ENCODE assay signal across 10 cellular contexts in genomic region chr2:37195862-37196319, GRCh38. TPM values are rescaled to one million over a fixed set of nuclear protein-coding genes. Genes with fewer than 3 reads are reported as not detected.
A peak's percentile ranks its signal among the peaks of the same experiment; 100 is the strongest.
DNase-seq lines count a peak whose midpoint lies in the region; ATAC-seq, FAIRE-seq and TF ChIP-seq lines count a peak whose summit lies in the region.
"Not testable (repeated sequence)": the region's sequence is repeated elsewhere in the genome, so short reads cannot be mapped to it uniquely, and the experiment has no call there.
"Had no signal": no experiment of that assay in that cellular context is flagged by ENCODE, and none has a peak within 500 bp of the region (broad histone marks: within the 10 kb centered on the region; RNA-seq: fewer than 3 reads in every experiment).

No MANE protein-coding gene starts in this region.

- intact Hi-C loops in CD4-positive, alpha-beta T cell (cut with DNase I, micrococcal nuclease), result loop anchor here (2.0 to 10.0 kb wide), 5 partner anchors 35 to 601 kb away; partner anchors contain the start of genes CEBPZ (in 2 of the 2), NDUFAF7 (in 2 of the 2), EIF2AK2 (in 1 of the 2) and FEZ2 (in 1 of the 2)
- intact Hi-C loops in ascending aorta (cut with DNase I), result loop anchor here (2.0 kb wide), 2 partner anchors 35 to 39 kb away; partner anchors contain the start of genes CEBPZ, EIF2AK2 and NDUFAF7
- intact Hi-C loops in pancreas (cut with DNase I), result not testable (repeated sequence)

- peak overlapping the region; percentile 82 for H3K27ac ChIP-seq in CD4-positive, alpha-beta T cell (ENCODE audit: low read depth, low read length)
- H3K27ac ChIP-seq in HUES64 (ENCODE audit: low read depth, low read length), result not testable (repeated sequence)
- H3K27ac ChIP-seq in ascending aorta (peak overlapping the region; percentile 94 to 97), epithelial cell of prostate (peak overlapping the region; percentile 69), layer of hippocampus (ENCODE audit: low read depth, low read length) (peak overlapping the region; percentile 83), pancreas (peak overlapping the region; percentile 28 to 89 (median 79)), thymus (ENCODE audit: low read depth) (peak overlapping the region; percentile 90)

- peak overlapping the region; percentile 89 for H3K4me3 ChIP-seq in HUES64 (ENCODE audit: low read length)
- peak overlapping the region; percentile 86 to 94 for H3K4me3 ChIP-seq in ascending aorta
- H3K4me3 ChIP-seq in pancreas, result peak overlapping the region; percentile 43 to 76 (median 64)
- peak overlapping the region; percentile 78 for H3K4me3 ChIP-seq in thymus (ENCODE audit: low read length)

- TF ChIP-seq CTCF in CD4-positive, alpha-beta T cell (IDR thresholded peaks at IDR 0.05); ascending aorta (IDR thresholded peaks at IDR 0.05); pancreas (IDR thresholded peaks at IDR 0.05): not testable (repeated sequence)

- not testable (repeated sequence) for ATAC-seq in CD4-positive, alpha-beta T cell (ENCODE audit: poor library complexity); T-helper 17 cell; pancreas

- H3K27me3 Mint-ChIP-seq in CD4-positive, alpha-beta T cell; T-helper 17 cell: not testable (repeated sequence)

- peak in 1 of 10 experiments; percentile 6 for DNase-seq in CD4-positive, alpha-beta T cell
- not testable (repeated sequence) for DNase-seq in T-helper 17 cell; ascending aorta (ENCODE audit: low spot score in 2 of 2); epithelial cell of prostate (ENCODE audit: low read depth, low spot score); pancreas

- peak overlapping the region; percentile 99 for H3K4me3 Mint-ChIP-seq in CD4-positive, alpha-beta T cell
- H3K4me3 Mint-ChIP-seq in T-helper 17 cell, result peak overlapping the region; percentile 98

- CTCF ChIA-PET in CD4-positive, alpha-beta T cell (lab: Charles Lee), result not testable (repeated sequence)

- H3K9me3 Mint-ChIP-seq in CD4-positive, alpha-beta T cell, result not testable (repeated sequence)

- not testable (repeated sequence) for FAIRE-seq in pancreas (lab: Jason Lieb, UNC)

- H3K27me3 ChIP-seq in CD4-positive, alpha-beta T cell (ENCODE audit: control insufficient read depth, insufficient read depth, low read length); HUES64 (ENCODE audit: insufficient read depth, low read length); ascending aorta; layer of hippocampus (ENCODE audit: control insufficient read depth, insufficient read depth, low read length); pancreas; thymus (ENCODE audit: control insufficient read depth, insufficient read depth): not testable (repeated sequence)

- H3K36me3 ChIP-seq in HUES64 (ENCODE audit: insufficient read depth, low read length) (peaks cover 14% of the 10 kb centered on the region), ascending aorta (peaks cover 11% of the 10 kb centered on the region in 2 donors)
- not testable (repeated sequence) for H3K36me3 ChIP-seq in pancreas; thymus (ENCODE audit: control insufficient read depth, insufficient read depth)

- peak overlapping the region; percentile 88 for H3K9ac ChIP-seq in HUES64 (ENCODE audit: low read depth, low read length)

- WGBS in HUES64, result 95% methylated on average over 20 of the region's 20 CpGs
- 79% methylated on average over 20 of the region's 20 CpGs for WGBS in pancreas, 2 donors
- WGBS in thymus, result 86% methylated on average over 20 of the region's 20 CpGs

- peaks cover 29% of the 10 kb centered on the region for H3K4me1 Mint-ChIP-seq in CD4-positive, alpha-beta T cell (ENCODE audit: low read depth)
- H3K4me1 Mint-ChIP-seq in T-helper 17 cell, result peaks cover 19% of the 10 kb centered on the region

- H3K4me1 ChIP-seq in HUES64 (ENCODE audit: insufficient read depth, low read length), result peaks cover 45% of the 10 kb centered on the region
- not testable (repeated sequence) for H3K4me1 ChIP-seq in ascending aorta; pancreas; thymus (ENCODE audit: control insufficient read depth, insufficient read depth, low read length)

- peak overlapping the region; percentile 95 for H3K27ac Mint-ChIP-seq in CD4-positive, alpha-beta T cell
- H3K27ac Mint-ChIP-seq in T-helper 17 cell, result peak overlapping the region; percentile 98

- H3K36me3 Mint-ChIP-seq in CD4-positive, alpha-beta T cell (ENCODE audit: low read depth), result peaks cover 17% of the 10 kb centered on the region
- not testable (repeated sequence) for H3K36me3 Mint-ChIP-seq in T-helper 17 cell (ENCODE audit: low read depth)

- POLR2A ChIA-PET in CD4-positive, alpha-beta T cell (lab: Charles Lee), result interaction anchor here (0.8 to 1.8 kb wide), 5 partner anchors 36 to 128 kb away, joined by 3 to 14 read pairs (median 5); partner anchors contain the start of genes CEBPZ, EIF2AK2, GPATCH11 and HEATR5B

- H3K9me3 ChIP-seq in CD4-positive, alpha-beta T cell (ENCODE audit: control insufficient read depth, low read length); HUES64 (ENCODE audit: insufficient read depth, low read depth, low read length); T-helper 17 cell (ENCODE audit: control insufficient read depth, low read length, poor library complexity, severe bottlenecking); ascending aorta; pancreas; thymus (ENCODE audit: control insufficient read depth): not testable (repeated sequence)

RNA-seq across cellular contexts. Expression of gene CEBPZOS, which starts 0.4 kb away (rescaled TPM):
- 10 to 100 TPM; 23.4 to 24.6 TPM for total RNA-seq in CD4-positive, alpha-beta T cell
- polyA plus RNA-seq in HUES64 (2013, experiment 1 of 2), result 9.5 TPM
- polyA plus RNA-seq in HUES64 (2013, experiment 2 of 2), result 12.9 TPM
- total RNA-seq in T-helper 17 cell (10 to 100 TPM; 23.2 to 24.1 TPM), ascending aorta (2.9 TPM), pancreas (10 to 100 TPM; 13.7 to 19.7 (median 15.7) TPM)
- polyA plus RNA-seq in pancreas (10 to 100 TPM; 23.4 to 35.3 TPM), thymus (50.4 TPM)

RNA-seq across cellular contexts. Expression of gene SULT6B1, which starts 7.4 kb away (rescaled TPM):
- not detected for total RNA-seq in CD4-positive, alpha-beta T cell
- polyA plus RNA-seq in HUES64 (2013, experiment 1 of 2), result not detected
- polyA plus RNA-seq in HUES64 (2013, experiment 2 of 2), result not detected
- total RNA-seq in T-helper 17 cell (not detected), ascending aorta (not detected), pancreas (not detected)
- polyA plus RNA-seq in pancreas (not detected), thymus (not detected)
- total RNA-seq: cerebellum; T-helper 2 cell treated with Interferon-gamma antibody and Interleukin-4, amounts not matched to agents 100 ng/mL and 5 ng/mL, for 36 hours had no signal

RNA-seq across cellular contexts. Expression of gene CEBPZ, which starts 35.5 kb away (rescaled TPM):
- total RNA-seq in CD4-positive, alpha-beta T cell, result 100 to 1,000 TPM in 1 of 2 experiments, 10 to 100 TPM in 1; 92.3 to 102 TPM
- polyA plus RNA-seq in HUES64 (2013, experiment 1 of 2), result 103 TPM
- polyA plus RNA-seq in HUES64 (2013, experiment 2 of 2), result 104 TPM
- total RNA-seq in T-helper 17 cell (10 to 100 TPM; 39.8 to 72.2 TPM), ascending aorta (20.2 TPM), pancreas (10 to 100 TPM; 20.6 to 31.2 (median 25.7) TPM)
- polyA plus RNA-seq in pancreas (10 to 100 TPM; 30.8 to 41.4 TPM), thymus (107 TPM)

RNA-seq across cellular contexts. Expression of gene NDUFAF7, which starts 35.6 kb away (rescaled TPM):
- 10 to 100 TPM; 21.4 to 24.1 TPM for total RNA-seq in CD4-positive, alpha-beta T cell
- 26.4 TPM for polyA plus RNA-seq in HUES64 (2013, experiment 1 of 2)
- polyA plus RNA-seq in HUES64 (2013, experiment 2 of 2), result 23.3 TPM
- total RNA-seq in T-helper 17 cell, result 10 to 100 TPM; 22.3 to 23.2 TPM
- 3.8 TPM for total RNA-seq in ascending aorta
- total RNA-seq in pancreas, result 1 to 10 TPM; 4.7 to 8.0 (median 6.9) TPM
- polyA plus RNA-seq in pancreas, result 10 to 100 TPM in 1 of 2 donors, 1 to 10 TPM in 1; 8.0 to 20.0 TPM
- polyA plus RNA-seq in thymus, result 26.9 TPM

RNA-seq across cellular contexts. Expression of gene EIF2AK2, which starts 39.1 kb away (rescaled TPM):
- total RNA-seq in CD4-positive, alpha-beta T cell, result 10 to 100 TPM; 29.1 to 31.1 TPM
- 19.3 TPM for polyA plus RNA-seq in HUES64 (2013, experiment 1 of 2)
- 24.8 TPM for polyA plus RNA-seq in HUES64 (2013, experiment 2 of 2)
- total RNA-seq in T-helper 17 cell, result 10 to 100 TPM; 27.0 to 40.3 TPM
- 10.6 TPM for total RNA-seq in ascending aorta
- 10 to 100 TPM; 11.6 to 22.6 (median 14.6) TPM for total RNA-seq in pancreas
- 1 to 10 TPM; 2.6 to 5.4 TPM for polyA plus RNA-seq in pancreas
- 9.6 TPM for polyA plus RNA-seq in thymus
